Comparison of ENCODE assay signal across 1 cellular context in genomic region chr17:3747805-3748204, GRCh38.
TF ChIP-seq lines count a peak whose summit lies in the region.

No MANE protein-coding gene starts in this region.

TF ChIP-seq in HepG2, 621 proteins besides CTCF, POLR2A, EP300 and RAD21 (continued from another document and continues in another):
- TF ChIP-seq, protein P1, sequence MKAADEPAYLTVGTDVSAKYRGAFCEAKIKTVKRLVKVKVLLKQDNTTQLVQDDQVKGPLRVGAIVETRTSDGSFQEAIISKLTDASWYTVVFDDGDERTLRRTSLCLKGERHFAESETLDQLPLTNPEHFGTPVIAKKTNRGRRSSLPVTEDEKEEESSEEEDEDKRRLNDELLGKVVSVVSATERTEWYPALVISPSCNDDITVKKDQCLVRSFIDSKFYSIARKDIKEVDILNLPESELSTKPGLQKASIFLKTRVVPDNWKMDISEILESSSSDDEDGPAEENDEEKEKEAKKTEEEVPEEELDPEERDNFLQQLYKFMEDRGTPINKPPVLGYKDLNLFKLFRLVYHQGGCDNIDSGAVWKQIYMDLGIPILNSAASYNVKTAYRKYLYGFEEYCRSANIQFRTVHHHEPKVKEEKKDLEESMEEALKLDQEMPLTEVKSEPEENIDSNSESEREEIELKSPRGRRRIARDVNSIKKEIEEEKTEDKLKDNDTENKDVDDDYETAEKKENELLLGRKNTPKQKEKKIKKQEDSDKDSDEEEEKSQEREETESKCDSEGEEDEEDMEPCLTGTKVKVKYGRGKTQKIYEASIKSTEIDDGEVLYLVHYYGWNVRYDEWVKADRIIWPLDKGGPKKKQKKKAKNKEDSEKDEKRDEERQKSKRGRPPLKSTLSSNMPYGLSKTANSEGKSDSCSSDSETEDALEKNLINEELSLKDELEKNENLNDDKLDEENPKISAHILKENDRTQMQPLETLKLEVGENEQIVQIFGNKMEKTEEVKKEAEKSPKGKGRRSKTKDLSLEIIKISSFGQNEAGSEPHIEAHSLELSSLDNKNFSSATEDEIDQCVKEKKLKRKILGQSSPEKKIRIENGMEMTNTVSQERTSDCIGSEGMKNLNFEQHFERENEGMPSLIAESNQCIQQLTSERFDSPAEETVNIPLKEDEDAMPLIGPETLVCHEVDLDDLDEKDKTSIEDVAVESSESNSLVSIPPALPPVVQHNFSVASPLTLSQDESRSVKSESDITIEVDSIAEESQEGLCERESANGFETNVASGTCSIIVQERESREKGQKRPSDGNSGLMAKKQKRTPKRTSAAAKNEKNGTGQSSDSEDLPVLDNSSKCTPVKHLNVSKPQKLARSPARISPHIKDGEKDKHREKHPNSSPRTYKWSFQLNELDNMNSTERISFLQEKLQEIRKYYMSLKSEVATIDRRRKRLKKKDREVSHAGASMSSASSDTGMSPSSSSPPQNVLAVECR (CRISPR knock-in tag; IDR thresholded peaks at IDR 0.05; ENCODE audit: borderline replicate concordance) = no peak
- no peak for TF ChIP-seq CHCHD3 (CRISPR knock-in tag; IDR thresholded peaks at IDR 0.05)
- no peak for TF ChIP-seq ZNF670 (CRISPR knock-in tag; IDR thresholded peaks at IDR 0.05; ENCODE audit: borderline replicate concordance)
- TF ChIP-seq, protein P2, sequence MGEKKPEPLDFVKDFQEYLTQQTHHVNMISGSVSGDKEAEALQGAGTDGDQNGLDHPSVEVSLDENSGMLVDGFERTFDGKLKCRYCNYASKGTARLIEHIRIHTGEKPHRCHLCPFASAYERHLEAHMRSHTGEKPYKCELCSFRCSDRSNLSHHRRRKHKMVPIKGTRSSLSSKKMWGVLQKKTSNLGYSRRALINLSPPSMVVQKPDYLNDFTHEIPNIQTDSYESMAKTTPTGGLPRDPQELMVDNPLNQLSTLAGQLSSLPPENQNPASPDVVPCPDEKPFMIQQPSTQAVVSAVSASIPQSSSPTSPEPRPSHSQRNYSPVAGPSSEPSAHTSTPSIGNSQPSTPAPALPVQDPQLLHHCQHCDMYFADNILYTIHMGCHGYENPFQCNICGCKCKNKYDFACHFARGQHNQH (CRISPR knock-in tag; IDR thresholded peaks at IDR 0.05) = no peak
- no peak for TF ChIP-seq ATF7-NPFF (CRISPR knock-in tag; IDR thresholded peaks at IDR 0.05; ENCODE audit: low read depth)
- TF ChIP-seq GABPB1 (CRISPR knock-in tag; IDR thresholded peaks at IDR 0.05) = no peak
- TF ChIP-seq TBX2 (CRISPR knock-in tag; IDR thresholded peaks at IDR 0.05; ENCODE audit: borderline replicate concordance) = no peak
- TF ChIP-seq CEBPB (IDR thresholded peaks at IDR 0.05; ENCODE audit: borderline replicate concordance, low read depth, low read length) = no peak
- TF ChIP-seq ZNF768 (CRISPR knock-in tag; IDR thresholded peaks at IDR 0.05) = no peak
- no peak for TF ChIP-seq ZNF333 (CRISPR knock-in tag; IDR thresholded peaks at IDR 0.05; ENCODE audit: borderline replicate concordance)
- TF ChIP-seq MLLT10 (CRISPR knock-in tag; IDR thresholded peaks at IDR 0.05) = no peak
- TF ChIP-seq, protein P3, sequence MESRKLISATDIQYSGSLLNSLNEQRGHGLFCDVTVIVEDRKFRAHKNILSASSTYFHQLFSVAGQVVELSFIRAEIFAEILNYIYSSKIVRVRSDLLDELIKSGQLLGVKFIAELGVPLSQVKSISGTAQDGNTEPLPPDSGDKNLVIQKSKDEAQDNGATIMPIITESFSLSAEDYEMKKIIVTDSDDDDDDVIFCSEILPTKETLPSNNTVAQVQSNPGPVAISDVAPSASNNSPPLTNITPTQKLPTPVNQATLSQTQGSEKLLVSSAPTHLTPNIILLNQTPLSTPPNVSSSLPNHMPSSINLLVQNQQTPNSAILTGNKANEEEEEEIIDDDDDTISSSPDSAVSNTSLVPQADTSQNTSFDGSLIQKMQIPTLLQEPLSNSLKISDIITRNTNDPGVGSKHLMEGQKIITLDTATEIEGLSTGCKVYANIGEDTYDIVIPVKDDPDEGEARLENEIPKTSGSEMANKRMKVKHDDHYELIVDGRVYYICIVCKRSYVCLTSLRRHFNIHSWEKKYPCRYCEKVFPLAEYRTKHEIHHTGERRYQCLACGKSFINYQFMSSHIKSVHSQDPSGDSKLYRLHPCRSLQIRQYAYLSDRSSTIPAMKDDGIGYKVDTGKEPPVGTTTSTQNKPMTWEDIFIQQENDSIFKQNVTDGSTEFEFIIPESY (CRISPR knock-in tag; IDR thresholded peaks at IDR 0.05) = no peak
- TF ChIP-seq, protein P4, sequence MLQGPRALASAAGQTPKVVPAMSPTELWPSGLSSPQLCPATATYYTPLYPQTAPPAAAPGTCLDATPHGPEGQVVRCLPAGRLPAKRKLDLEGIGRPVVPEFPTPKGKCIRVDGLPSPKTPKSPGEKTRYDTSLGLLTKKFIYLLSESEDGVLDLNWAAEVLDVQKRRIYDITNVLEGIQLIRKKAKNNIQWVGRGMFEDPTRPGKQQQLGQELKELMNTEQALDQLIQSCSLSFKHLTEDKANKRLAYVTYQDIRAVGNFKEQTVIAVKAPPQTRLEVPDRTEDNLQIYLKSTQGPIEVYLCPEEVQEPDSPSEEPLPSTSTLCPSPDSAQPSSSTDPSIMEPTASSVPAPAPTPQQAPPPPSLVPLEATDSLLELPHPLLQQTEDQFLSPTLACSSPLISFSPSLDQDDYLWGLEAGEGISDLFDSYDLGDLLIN (CRISPR knock-in tag; IDR thresholded peaks at IDR 0.05; ENCODE audit: borderline replicate concordance) = no peak
- no peak for TF ChIP-seq HDAC1 (CRISPR knock-in tag; IDR thresholded peaks at IDR 0.05)
- no peak for TF ChIP-seq ZNF225 (CRISPR knock-in tag; IDR thresholded peaks at IDR 0.05)
- no peak for TF ChIP-seq ZNF616 (CRISPR knock-in tag; IDR thresholded peaks at IDR 0.05; ENCODE audit: low read depth)
- peak; percentile 79 for TF ChIP-seq RXRA (CRISPR knock-in tag; IDR thresholded peaks at IDR 0.05)
- no peak for TF ChIP-seq NR1H2 (CRISPR knock-in tag; IDR thresholded peaks at IDR 0.05; ENCODE audit: borderline replicate concordance, low read depth)
- no peak for TF ChIP-seq ZFAT (CRISPR knock-in tag; conservative IDR thresholded peaks at IDR 0.05)
- TF ChIP-seq PHB2 (IDR thresholded peaks at IDR 0.05; ENCODE audit: partially characterized antibody) = no peak
- no peak for TF ChIP-seq ZNF878 (CRISPR knock-in tag; IDR thresholded peaks at IDR 0.05)
- peak; percentile 25; the same call in 1 of the 2 replicates for TF ChIP-seq SAP130 (CRISPR knock-in tag; IDR thresholded peaks at IDR 0.05; ENCODE audit: low read depth)
- TF ChIP-seq, protein P5, sequence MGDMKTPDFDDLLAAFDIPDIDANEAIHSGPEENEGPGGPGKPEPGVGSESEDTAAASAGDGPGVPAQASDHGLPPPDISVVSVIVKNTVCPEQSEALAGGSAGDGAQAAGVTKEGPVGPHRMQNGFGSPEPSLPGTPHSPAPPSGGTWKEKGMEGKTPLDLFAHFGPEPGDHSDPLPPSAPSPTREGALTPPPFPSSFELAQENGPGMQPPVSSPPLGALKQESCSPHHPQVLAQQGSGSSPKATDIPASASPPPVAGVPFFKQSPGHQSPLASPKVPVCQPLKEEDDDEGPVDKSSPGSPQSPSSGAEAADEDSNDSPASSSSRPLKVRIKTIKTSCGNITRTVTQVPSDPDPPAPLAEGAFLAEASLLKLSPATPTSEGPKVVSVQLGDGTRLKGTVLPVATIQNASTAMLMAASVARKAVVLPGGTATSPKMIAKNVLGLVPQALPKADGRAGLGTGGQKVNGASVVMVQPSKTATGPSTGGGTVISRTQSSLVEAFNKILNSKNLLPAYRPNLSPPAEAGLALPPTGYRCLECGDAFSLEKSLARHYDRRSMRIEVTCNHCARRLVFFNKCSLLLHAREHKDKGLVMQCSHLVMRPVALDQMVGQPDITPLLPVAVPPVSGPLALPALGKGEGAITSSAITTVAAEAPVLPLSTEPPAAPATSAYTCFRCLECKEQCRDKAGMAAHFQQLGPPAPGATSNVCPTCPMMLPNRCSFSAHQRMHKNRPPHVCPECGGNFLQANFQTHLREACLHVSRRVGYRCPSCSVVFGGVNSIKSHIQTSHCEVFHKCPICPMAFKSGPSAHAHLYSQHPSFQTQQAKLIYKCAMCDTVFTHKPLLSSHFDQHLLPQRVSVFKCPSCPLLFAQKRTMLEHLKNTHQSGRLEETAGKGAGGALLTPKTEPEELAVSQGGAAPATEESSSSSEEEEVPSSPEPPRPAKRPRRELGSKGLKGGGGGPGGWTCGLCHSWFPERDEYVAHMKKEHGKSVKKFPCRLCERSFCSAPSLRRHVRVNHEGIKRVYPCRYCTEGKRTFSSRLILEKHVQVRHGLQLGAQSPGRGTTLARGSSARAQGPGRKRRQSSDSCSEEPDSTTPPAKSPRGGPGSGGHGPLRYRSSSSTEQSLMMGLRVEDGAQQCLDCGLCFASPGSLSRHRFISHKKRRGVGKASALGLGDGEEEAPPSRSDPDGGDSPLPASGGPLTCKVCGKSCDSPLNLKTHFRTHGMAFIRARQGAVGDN (CRISPR knock-in tag; IDR thresholded peaks at IDR 0.05) = peak; percentile 55
- TF ChIP-seq ZNF850 (CRISPR knock-in tag; conservative IDR thresholded peaks at IDR 0.05) = no peak
- TF ChIP-seq PCBP2 (optimal IDR thresholded peaks at IDR 0.05; ENCODE audit: low read depth, low read length, poor library complexity, severe bottlenecking) = no peak
- TF ChIP-seq FOXK1 (CRISPR knock-in tag; IDR thresholded peaks at IDR 0.05; ENCODE audit: borderline replicate concordance, low read depth) = 0 out of 2 replicates have a peak, but pooled peaks have one; percentile 23
- TF ChIP-seq, protein P6, sequence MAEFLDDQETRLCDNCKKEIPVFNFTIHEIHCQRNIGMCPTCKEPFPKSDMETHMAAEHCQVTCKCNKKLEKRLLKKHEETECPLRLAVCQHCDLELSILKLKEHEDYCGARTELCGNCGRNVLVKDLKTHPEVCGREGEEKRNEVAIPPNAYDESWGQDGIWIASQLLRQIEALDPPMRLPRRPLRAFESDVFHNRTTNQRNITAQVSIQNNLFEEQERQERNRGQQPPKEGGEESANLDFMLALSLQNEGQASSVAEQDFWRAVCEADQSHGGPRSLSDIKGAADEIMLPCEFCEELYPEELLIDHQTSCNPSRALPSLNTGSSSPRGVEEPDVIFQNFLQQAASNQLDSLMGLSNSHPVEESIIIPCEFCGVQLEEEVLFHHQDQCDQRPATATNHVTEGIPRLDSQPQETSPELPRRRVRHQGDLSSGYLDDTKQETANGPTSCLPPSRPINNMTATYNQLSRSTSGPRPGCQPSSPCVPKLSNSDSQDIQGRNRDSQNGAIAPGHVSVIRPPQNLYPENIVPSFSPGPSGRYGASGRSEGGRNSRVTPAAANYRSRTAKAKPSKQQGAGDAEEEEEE (CRISPR knock-in tag; IDR thresholded peaks at IDR 0.05; ENCODE audit: borderline replicate concordance) = no peak
- TF ChIP-seq ZBTB7A (CRISPR knock-in tag; IDR thresholded peaks at IDR 0.05) = no peak
- TF ChIP-seq NONO (IDR thresholded peaks at IDR 0.05) = no peak
- TF ChIP-seq NONO (CRISPR knock-in tag; conservative IDR thresholded peaks at IDR 0.05) = no peak
- no peak for TF ChIP-seq STAG1 (CRISPR knock-in tag; IDR thresholded peaks at IDR 0.05)
- no peak for TF ChIP-seq HOXA3 (CRISPR knock-in tag; IDR thresholded peaks at IDR 0.05)
- TF ChIP-seq GTF3A (CRISPR knock-in tag; conservative IDR thresholded peaks at IDR 0.05) = no peak
- TF ChIP-seq MZF1 (CRISPR knock-in tag; IDR thresholded peaks at IDR 0.05; ENCODE audit: borderline replicate concordance) = no peak
- TF ChIP-seq, protein P7, sequence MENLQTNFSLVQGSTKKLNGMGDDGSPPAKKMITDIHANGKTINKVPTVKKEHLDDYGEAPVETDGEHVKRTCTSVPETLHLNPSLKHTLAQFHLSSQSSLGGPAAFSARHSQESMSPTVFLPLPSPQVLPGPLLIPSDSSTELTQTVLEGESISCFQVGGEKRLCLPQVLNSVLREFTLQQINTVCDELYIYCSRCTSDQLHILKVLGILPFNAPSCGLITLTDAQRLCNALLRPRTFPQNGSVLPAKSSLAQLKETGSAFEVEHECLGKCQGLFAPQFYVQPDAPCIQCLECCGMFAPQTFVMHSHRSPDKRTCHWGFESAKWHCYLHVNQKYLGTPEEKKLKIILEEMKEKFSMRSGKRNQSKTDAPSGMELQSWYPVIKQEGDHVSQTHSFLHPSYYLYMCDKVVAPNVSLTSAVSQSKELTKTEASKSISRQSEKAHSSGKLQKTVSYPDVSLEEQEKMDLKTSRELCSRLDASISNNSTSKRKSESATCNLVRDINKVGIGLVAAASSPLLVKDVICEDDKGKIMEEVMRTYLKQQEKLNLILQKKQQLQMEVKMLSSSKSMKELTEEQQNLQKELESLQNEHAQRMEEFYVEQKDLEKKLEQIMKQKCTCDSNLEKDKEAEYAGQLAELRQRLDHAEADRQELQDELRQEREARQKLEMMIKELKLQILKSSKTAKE (CRISPR knock-in tag; IDR thresholded peaks at IDR 0.05; ENCODE audit: borderline replicate concordance) = no peak
- no peak for TF ChIP-seq KMT2B (CRISPR knock-in tag; IDR thresholded peaks at IDR 0.05)
- no peak for TF ChIP-seq ZBTB2 (CRISPR knock-in tag; IDR thresholded peaks at IDR 0.05; ENCODE audit: low read depth)
- no peak for TF ChIP-seq PHF20 (CRISPR knock-in tag; IDR thresholded peaks at IDR 0.05)
- no peak for TF ChIP-seq ZNF788 (CRISPR knock-in tag; IDR thresholded peaks at IDR 0.05; ENCODE audit: borderline replicate concordance)
- no peak for TF ChIP-seq HMG20B (CRISPR knock-in tag; conservative IDR thresholded peaks at IDR 0.05)
- 0 out of 2 replicates have a peak, but pooled peaks have one; percentile 28 for TF ChIP-seq KDM2A (CRISPR knock-in tag; IDR thresholded peaks at IDR 0.05; ENCODE audit: borderline replicate concordance, low read depth)
- no peak for TF ChIP-seq ZFYVE20 (CRISPR knock-in tag; IDR thresholded peaks at IDR 0.05; ENCODE audit: borderline replicate concordance, low read depth)
- no peak for TF ChIP-seq ZNF792 (CRISPR knock-in tag; IDR thresholded peaks at IDR 0.05)
- no peak for TF ChIP-seq HBP1 (CRISPR knock-in tag; IDR thresholded peaks at IDR 0.05; ENCODE audit: low read depth)
- no peak for TF ChIP-seq ZNF232 (CRISPR knock-in tag; IDR thresholded peaks at IDR 0.05; ENCODE audit: borderline replicate concordance)
- TF ChIP-seq ZNF740 (CRISPR knock-in tag; IDR thresholded peaks at IDR 0.05) = no peak
